8 cellular contexts compared by ENCODE assay signal in genomic region chr13:75481176-75482069, GRCh38. TPM values are rescaled to one million over a fixed set of nuclear protein-coding genes. Genes with fewer than 3 reads are reported as not detected.
A peak's percentile ranks its signal among the peaks of the same experiment; 100 is the strongest.
DNase-seq lines count a peak whose midpoint lies in the region; ATAC-seq, FAIRE-seq and TF ChIP-seq lines count a peak whose summit lies in the region.

No MANE protein-coding gene starts in this region.

- peak overlapping the region; percentile 84 for H3K9ac ChIP-seq in HepG2 (ENCODE audit: insufficient read depth, low read depth, low read length)

- H3K4me1 Mint-ChIP-seq in T-helper 1 cell treated with Interleukin-12 subunit alpha and Interleukin-12 subunit beta and Interleukin-4 antibody, amounts not matched to agents 30 μg/mL and 1 μg/mL, for 36 hours (ENCODE audit: low read depth), result peaks cover 16% of the 10 kb centered on the region
- H3K4me1 Mint-ChIP-seq in chondrocyte (ENCODE audit: low read depth), result peaks cover 23% of the 10 kb centered on the region
- peaks cover 24% of the 10 kb centered on the region for H3K4me1 Mint-ChIP-seq in stimulated activated memory B cell treated with anti-CD40 and anti-IgM and Interleukin-4, amounts not matched to agents 10 μg/mL and 1 μg/mL and 100 μg/mL, for 72 hours

- no peak for TF ChIP-seq EP300 in HepG2 (IDR thresholded peaks at IDR 0.05; ENCODE audit: low read depth in 2 of 2, low read length in 2 of 2)
- no peak for TF ChIP-seq EP300 in HepG2 (CRISPR knock-in tag; IDR thresholded peaks at IDR 0.05; ENCODE audit: borderline replicate concordance)

- no peaks in the 10 kb centered on the region for H3K9me3 ChIP-seq in HepG2 (ENCODE audit: low read length)

- no peak for TF ChIP-seq POLR2A in HepG2 (IDR thresholded peaks at IDR 0.05; ENCODE audit: insufficient read depth in 1 of 2, low read depth in 2 of 2, low read length in 2 of 2)

- peaks cover 3% of the 10 kb centered on the region for H3K36me3 Mint-ChIP-seq in T-helper 1 cell treated with Interleukin-12 subunit alpha and Interleukin-12 subunit beta and Interleukin-4 antibody, amounts not matched to agents 30 μg/mL and 1 μg/mL, for 36 hours (ENCODE audit: low read depth)
- no peaks in the 10 kb centered on the region for H3K36me3 Mint-ChIP-seq in chondrocyte (ENCODE audit: low read depth)
- no peaks in the 10 kb centered on the region for H3K36me3 Mint-ChIP-seq in stimulated activated memory B cell treated with anti-CD40 and anti-IgM and Interleukin-4, amounts not matched to agents 10 μg/mL and 1 μg/mL and 100 μg/mL, for 72 hours

- peak; percentile 47 for DNase-seq in EL
- DNase-seq in chondrocyte (ENCODE audit: low spot score), result no peak
- no peak for DNase-seq in HepG2 (ENCODE audit: low spot score)
- DNase-seq in GM19240 (ENCODE audit: insufficient read length, low spot score), result no peak

- H3K4me3 Mint-ChIP-seq in T-helper 1 cell treated with Interleukin-12 subunit alpha and Interleukin-12 subunit beta and Interleukin-4 antibody, amounts not matched to agents 30 μg/mL and 1 μg/mL, for 36 hours, result peak overlapping the region; percentile 75
- H3K4me3 Mint-ChIP-seq in chondrocyte (ENCODE audit: unreplicated experiment), result peak overlapping the region; percentile 98
- H3K4me3 Mint-ChIP-seq in stimulated activated memory B cell treated with anti-CD40 and anti-IgM and Interleukin-4, amounts not matched to agents 10 μg/mL and 1 μg/mL and 100 μg/mL, for 72 hours, result peak overlapping the region; percentile 68

- H3K27me3 Mint-ChIP-seq in T-helper 1 cell treated with Interleukin-12 subunit alpha and Interleukin-12 subunit beta and Interleukin-4 antibody, amounts not matched to agents 30 μg/mL and 1 μg/mL, for 36 hours (ENCODE audit: low read depth), result peaks cover 62% of the 10 kb centered on the region
- no peaks in the 10 kb centered on the region for H3K27me3 Mint-ChIP-seq in chondrocyte (ENCODE audit: low read depth)
- peaks cover 72% of the 10 kb centered on the region for H3K27me3 Mint-ChIP-seq in stimulated activated memory B cell treated with anti-CD40 and anti-IgM and Interleukin-4, amounts not matched to agents 10 μg/mL and 1 μg/mL and 100 μg/mL, for 72 hours

- no peaks in the 10 kb centered on the region for H3K9me3 Mint-ChIP-seq in T-helper 1 cell treated with Interleukin-12 subunit alpha and Interleukin-12 subunit beta and Interleukin-4 antibody, amounts not matched to agents 30 μg/mL and 1 μg/mL, for 36 hours
- H3K9me3 Mint-ChIP-seq in chondrocyte (ENCODE audit: low read depth), result no peaks in the 10 kb centered on the region
- no peaks in the 10 kb centered on the region for H3K9me3 Mint-ChIP-seq in stimulated activated memory B cell treated with anti-CD40 and anti-IgM and Interleukin-4, amounts not matched to agents 10 μg/mL and 1 μg/mL and 100 μg/mL, for 72 hours

- peaks cover 52% of the 10 kb centered on the region for H3K79me2 ChIP-seq in HepG2 (ENCODE audit: insufficient read depth, low read length)

- ATAC-seq in GM21381 (IDR thresholded peaks at IDR 0.05; ENCODE audit: unreplicated experiment) (peak; percentile 24), HG03571 (IDR thresholded peaks at IDR 0.05; ENCODE audit: unreplicated experiment) (peak; percentile 24), HepG2 (peak; percentile 67)
- peak; percentile 50 for ATAC-seq in stimulated activated memory B cell treated with anti-CD40 and anti-IgM and Interleukin-4, amounts not matched to agents 10 μg/mL and 1 μg/mL and 100 μg/mL, for 72 hours

- peaks cover 26% of the 10 kb centered on the region for H4K20me1 ChIP-seq in HepG2 (ENCODE audit: insufficient read depth, low read length)

- BruUV-seq in HepG2 (replicated peaks; lab: Mats Ljungman, UMichigan), result no TSS peak

- intact Hi-C loops in HepG2 (cut with micrococcal nuclease; ENCODE audit: unreplicated experiment), result loop anchor here (1.0 to 5.0 kb wide), 5 partner anchors 22 to 109 kb away; partner anchors contain the start of gene UCHL3

- TF ChIP-seq CTCF in chondrocyte (IDR thresholded peaks at IDR 0.05) (no peak), HepG2 (CRISPR knock-in tag; IDR thresholded peaks at IDR 0.05) (no peak)

- FAIRE-seq in HepG2 (lab: Jason Lieb, UNC), result no peak

- H3K4me2 ChIP-seq in HepG2 (ENCODE audit: low read depth, low read length), result peak overlapping the region; percentile 99

- H3K4me3 ChIP-seq in HepG2 (replicated peaks in 1 of 3; ENCODE audit: insufficient read depth in 1 of 3, low read depth in 2 of 3, low read length in 3 of 3), result peak overlapping the region; percentile 92 to 94 (median 93)

- POLR2A ChIA-PET in HepG2 (lab: Yijun Ruan, JAX), result interaction anchor here (0.6 to 5.1 kb wide), 18 partner anchors 12 to 153 kb away, joined by 3 to 52 read pairs (median 4); partner anchors contain the start of gene UCHL3

- WGBS in HepG2 (ENCODE audit: low lambda C conversion rate), result 0% methylated on average over 18 of the region's 100 CpGs

- H2AFZ ChIP-seq in HepG2 (ENCODE audit: low read length), result no peak overlapping the region

- no peaks in the 10 kb centered on the region for H3K36me3 ChIP-seq in HepG2 (replicated peaks in 1 of 2; ENCODE audit: control insufficient read depth in 1 of 2, insufficient read depth in 2 of 2, low read length in 2 of 2)

- no peak overlapping the region for H3K27ac Mint-ChIP-seq in T-helper 1 cell treated with Interleukin-12 subunit alpha and Interleukin-12 subunit beta and Interleukin-4 antibody, amounts not matched to agents 30 μg/mL and 1 μg/mL, for 36 hours
- H3K27ac Mint-ChIP-seq in chondrocyte (ENCODE audit: unreplicated experiment), result no peak overlapping the region
- H3K27ac Mint-ChIP-seq in stimulated activated memory B cell treated with anti-CD40 and anti-IgM and Interleukin-4, amounts not matched to agents 10 μg/mL and 1 μg/mL and 100 μg/mL, for 72 hours, result no peak overlapping the region

- peak overlapping the region; percentile 91 for H3K27ac ChIP-seq in HepG2 (ENCODE audit: extremely low read length, insufficient read depth, low read length)

- TF ChIP-seq RAD21 in HepG2 (CRISPR knock-in tag; IDR thresholded peaks at IDR 0.05), result no peak

- CTCF ChIA-PET in HepG2 (lab: Yijun Ruan, JAX; ENCODE audit: low intra/inter-chr PET ratio, low total read pairs), result interaction anchor here (1.0 to 2.0 kb wide), 2 partner anchors 68 to 109 kb away, joined by 4 to 22 read pairs; partner anchors contain the start of gene UCHL3

- peaks cover 50% of the 10 kb centered on the region for H3K4me1 ChIP-seq in HepG2 (ENCODE audit: insufficient read depth, low read length)

- H3K27me3 ChIP-seq in HepG2 (ENCODE audit: control insufficient read depth in 1 of 2, insufficient read depth in 2 of 2, low read length in 2 of 2), result no peaks in the 10 kb centered on the region; a peak in 2 of 5 replicates

- in situ Hi-C loops in HepG2 (cut with HindIII; ENCODE audit: extremely low pct_ligation_motif_present, low pct_unique_long_range_greater_than_20kb), result loop anchor here (5.0 kb wide), 1 partner anchor 109 kb away; no protein-coding TSS in a partner anchor

RNA-seq across cellular contexts. Expression of gene TBC1D4, which starts 0.5 kb away (rescaled TPM):
- total RNA-seq in chondrocyte (5.7 to 8.2 TPM (median 6.0 TPM) in 3 replicates), HepG2 (2016; rRNA removed; fragmentation: Illumina TruSeq; extraction: Trizol) (35.9 and 55.4 TPM in 2 replicates)
- total RNA-seq in HepG2 (2016; cell fraction: cytosol; rRNA removed; fragmentation: Illumina TruSeq; extraction: Trizol; ENCODE audit: low read depth), result 9.8 and 11.6 TPM in 2 replicates
- total RNA-seq in HepG2 (2016; cell fraction: insoluble cytoplasmic fraction; rRNA removed; fragmentation: Illumina TruSeq; extraction: Trizol), result 34.7 and 51.3 TPM in 2 replicates
- 15.2 and 16.2 TPM in 2 replicates for total RNA-seq in HepG2 (2016; cell fraction: membrane; rRNA removed; fragmentation: Illumina TruSeq; extraction: Trizol)
- total RNA-seq in HepG2 (2016; cell fraction: nucleus; rRNA removed; fragmentation: Illumina TruSeq; extraction: Trizol), result 40.3 and 42.3 TPM in 2 replicates
- polyA plus RNA-seq in HepG2 (2011; rRNA removed), result 61.0 and 64.4 TPM in 2 replicates
- 51.3 and 56.0 TPM in 2 replicates for polyA plus RNA-seq in HepG2 (2011; cell fraction: cytosol; rRNA removed)
- 38.5 and 39.0 TPM in 2 replicates for polyA plus RNA-seq in HepG2 (2011; cell fraction: nucleus; rRNA removed)
- 34.3 and 36.4 TPM in 2 replicates for polyA plus RNA-seq in HepG2 (2012)
- polyA plus RNA-seq in HepG2 (2016; cell fraction: cytosol; fragmentation: Illumina TruSeq; extraction: Trizol; ENCODE audit: low read depth), result 0.92 and 0.95 TPM in 2 replicates
- 40.9 and 42.4 TPM in 2 replicates for polyA plus RNA-seq in HepG2 (2016; cell fraction: insoluble cytoplasmic fraction; fragmentation: Illumina TruSeq; extraction: Trizol; ENCODE audit: low read depth)
- 4.8 and 5.3 TPM in 2 replicates for polyA plus RNA-seq in HepG2 (2016; cell fraction: membrane; fragmentation: Illumina TruSeq; extraction: Trizol; ENCODE audit: low read depth)
- 33.6 TPM in 2 replicates for polyA plus RNA-seq in HepG2 (2016; cell fraction: nucleus; fragmentation: Illumina TruSeq; extraction: Trizol; ENCODE audit: insufficient read depth, low read depth)
- polyA minus RNA-seq in HepG2 (2011; rRNA and poly(A)+ RNA removed; ENCODE audit: low replicate concordance), result 53.3 and 125 TPM in 2 replicates
- polyA minus RNA-seq in HepG2 (2011; cell fraction: cytosol; rRNA and poly(A)+ RNA removed), result 88.0 and 94.2 TPM in 2 replicates
- 138 and 139 TPM in 2 replicates for polyA minus RNA-seq in HepG2 (2011; cell fraction: nucleus; rRNA and poly(A)+ RNA removed)

RNA-seq across cellular contexts. Expression of gene COMMD6, which starts 56.2 kb away (rescaled TPM):
- total RNA-seq in chondrocyte (131 to 140 TPM (median 134 TPM) in 3 replicates), HepG2 (2016; rRNA removed; fragmentation: Illumina TruSeq; extraction: Trizol) (97.0 and 110 TPM in 2 replicates)
- 189 and 199 TPM in 2 replicates for total RNA-seq in HepG2 (2016; cell fraction: cytosol; rRNA removed; fragmentation: Illumina TruSeq; extraction: Trizol; ENCODE audit: low read depth)
- total RNA-seq in HepG2 (2016; cell fraction: insoluble cytoplasmic fraction; rRNA removed; fragmentation: Illumina TruSeq; extraction: Trizol), result 92.2 and 119 TPM in 2 replicates
- total RNA-seq in HepG2 (2016; cell fraction: membrane; rRNA removed; fragmentation: Illumina TruSeq; extraction: Trizol), result 218 and 223 TPM in 2 replicates
- 34.9 and 44.4 TPM in 2 replicates for total RNA-seq in HepG2 (2016; cell fraction: nucleus; rRNA removed; fragmentation: Illumina TruSeq; extraction: Trizol)
- polyA plus RNA-seq in HepG2 (2011; rRNA removed), result 163 and 164 TPM in 2 replicates
- polyA plus RNA-seq in HepG2 (2011; cell fraction: cytosol; rRNA removed), result 22.4 and 31.7 TPM in 2 replicates
- 6.4 and 12.7 TPM in 2 replicates for polyA plus RNA-seq in HepG2 (2011; cell fraction: nucleus; rRNA removed)
- polyA plus RNA-seq in HepG2 (2012), result 161 TPM in 2 replicates
- 256 and 272 TPM in 2 replicates for polyA plus RNA-seq in HepG2 (2016; cell fraction: cytosol; fragmentation: Illumina TruSeq; extraction: Trizol; ENCODE audit: low read depth)
- 122 and 128 TPM in 2 replicates for polyA plus RNA-seq in HepG2 (2016; cell fraction: insoluble cytoplasmic fraction; fragmentation: Illumina TruSeq; extraction: Trizol; ENCODE audit: low read depth)
- 231 and 243 TPM in 2 replicates for polyA plus RNA-seq in HepG2 (2016; cell fraction: membrane; fragmentation: Illumina TruSeq; extraction: Trizol; ENCODE audit: low read depth)
- polyA plus RNA-seq in HepG2 (2016; cell fraction: nucleus; fragmentation: Illumina TruSeq; extraction: Trizol; ENCODE audit: insufficient read depth, low read depth), result 58.8 and 75.2 TPM in 2 replicates
- 19.3 and 31.6 TPM in 2 replicates for polyA minus RNA-seq in HepG2 (2011; rRNA and poly(A)+ RNA removed; ENCODE audit: low replicate concordance)
- polyA minus RNA-seq in HepG2 (2011; cell fraction: cytosol; rRNA and poly(A)+ RNA removed), result 7.7 and 9.1 TPM in 2 replicates
- 8.2 and 11.2 TPM in 2 replicates for polyA minus RNA-seq in HepG2 (2011; cell fraction: nucleus; rRNA and poly(A)+ RNA removed)
